ENCODE assay signal across 1 cellular context in genomic region chr2:110371633-110372032, GRCh38.
TF ChIP-seq lines count a peak whose summit lies in the region.

No MANE protein-coding gene starts in this region.

TF ChIP-seq in A549, 52 proteins besides CTCF, POLR2A, EP300 and RAD21 (continued from another document):
- TF ChIP-seq CEBPB (IDR thresholded peaks at IDR 0.05) (peak in 1 of 2 experiments; percentile 21; a peak in 1 of 4 replicates), JUNB (IDR thresholded peaks at IDR 0.05) (0 out of 2 replicates have a peak, but pooled peaks have one; percentile 28)
